32 cellular contexts compared by ENCODE assay signal in genomic region chr11:22567759-22568158, GRCh38.
"Had no signal": no experiment of that assay in that cellular context is flagged by ENCODE, and none has a peak within 500 bp of the region (broad histone marks: within the 10 kb centered on the region; RNA-seq: fewer than 3 reads in every experiment).

No MANE protein-coding gene starts in this region.

- DNase-seq: activated B cell treated with CpG ODN at 0.5 μM for 24 hours; activated CD4-positive, alpha-beta memory T cell treated with anti-CD3 and anti-CD28 coated beads for 36 hours; activated CD4-positive, alpha-beta T cell treated with anti-CD3 and anti-CD28 coated beads for 4 hours; activated CD4-positive, alpha-beta T cell treated with anti-CD3 and anti-CD28 coated beads, Interleukin-2, amount 50 U/mL, for 1 hour; activated CD4-positive, CD25-positive, alpha-beta regulatory T cell treated with anti-CD3 and anti-CD28 coated beads, Interleukin-2, amount 50 U/mL, for 72 hours; activated CD8-positive, alpha-beta memory T cell treated with anti-CD3 and anti-CD28 coated beads, Interleukin-2, amount 50 U/mL, for 4 hours; activated effector memory CD4-positive, alpha-beta T cell treated with Interleukin-2 at 50 U/mL for 16 hours; activated naive CD4-positive, alpha-beta T cell treated with anti-CD3 and anti-CD28 coated beads, Interleukin-2, amount 10 ng/mL, durations not matched to agents 7 days and 5 days; activated naive CD8-positive, alpha-beta T cell treated with anti-CD3 and anti-CD28 coated beads, Interleukin-2, amount 50 U/mL, for 24 hours; activated T-cell treated with anti-CD3 and anti-CD28 coated beads for 4 hours; activated T-cell treated with anti-CD3 and anti-CD28 coated beads, Interleukin-2, amount 50 U/mL, for 4 hours; anterior cingulate cortex; brain microvascular endothelial cell; Kasumi-1; KG1; MG63; MV-4-11; NCI-H1092; NCI-H1436 treated with DMSO at 0.1 percent for 48 hours; NCI-H1694 treated with DMSO at 0.1 percent for 48 hours; NCI-H2029; NCI-H524 treated with DMSO at 0.1 percent for 48 hours; PC-3; Peyer's patch; RPMI8226; SHP77 treated with DMSO at 0.1 percent for 48 hours; SK-N-SH had no signal

- H3K27me3 ChIP-seq: brain microvascular endothelial cell, MG63, Peyer's patch, SJSA1 had no signal

- H3K27ac Mint-ChIP-seq: activated B cell treated with CpG ODN at 0.5 μM for 24 hours; activated CD4-positive, alpha-beta memory T cell treated with anti-CD3 and anti-CD28 coated beads for 36 hours; activated naive CD4-positive, alpha-beta T cell treated with anti-CD3 and anti-CD28 coated beads, Interleukin-2, amount 10 ng/mL, durations not matched to agents 7 days and 5 days; activated naive CD8-positive, alpha-beta T cell; activated naive CD8-positive, alpha-beta T cell treated with anti-CD3 and anti-CD28 coated beads, Interleukin-2, amount 50 U/mL, for 24 hours; T-helper 1 cell treated with Interleukin-12 subunit alpha and Interleukin-12 subunit beta and Interleukin-4 antibody, amounts not matched to agents 30 μg/mL and 1 μg/mL, for 36 hours; T-helper 2 cell treated with Interferon-gamma antibody and Interleukin-4, amounts not matched to agents 5 μg/mL and 100 μg/mL, for 36 hours had no signal

- H3K4me3 ChIP-seq: MG63, Peyer's patch, SJSA1 had no signal

- H3K4me1 ChIP-seq: Peyer's patch, SJSA1 had no signal

- H3K9ac ChIP-seq: SK-N-SH had no signal

- ATAC-seq: activated naive CD8-positive, alpha-beta T cell treated with anti-CD3 and anti-CD28 coated beads, Interleukin-2, amount 50 U/mL, for 24 hours; activated T-cell treated with anti-CD3 and anti-CD28 coated beads, Interleukin-2, amount 50 U/mL, for 4 hours; PC-3 had no signal

- H3K9me3 Mint-ChIP-seq: activated CD4-positive, alpha-beta memory T cell treated with anti-CD3 and anti-CD28 coated beads for 36 hours; activated naive CD4-positive, alpha-beta T cell treated with anti-CD3 and anti-CD28 coated beads, Interleukin-2, amount 10 ng/mL, durations not matched to agents 7 days and 5 days; activated naive CD8-positive, alpha-beta T cell treated with anti-CD3 and anti-CD28 coated beads, Interleukin-2, amount 50 U/mL, for 24 hours; activated T-cell treated with anti-CD3 and anti-CD28 coated beads, Interleukin-2, amount 50 U/mL, for 4 hours; T-helper 1 cell treated with Interleukin-12 subunit alpha and Interleukin-12 subunit beta and Interleukin-4 antibody, amounts not matched to agents 30 μg/mL and 1 μg/mL, for 36 hours; T-helper 2 cell treated with Interferon-gamma antibody and Interleukin-4, amounts not matched to agents 5 μg/mL and 100 μg/mL, for 36 hours had no signal

- H3K9me3 ChIP-seq: MG63, Peyer's patch, SJSA1, SK-N-SH had no signal

- H3K36me3 Mint-ChIP-seq: activated CD4-positive, alpha-beta memory T cell treated with anti-CD3 and anti-CD28 coated beads for 36 hours; activated naive CD4-positive, alpha-beta T cell treated with anti-CD3 and anti-CD28 coated beads, Interleukin-2, amount 10 ng/mL, durations not matched to agents 7 days and 5 days; activated naive CD8-positive, alpha-beta T cell had no signal

- H3K36me3 ChIP-seq: brain microvascular endothelial cell, MG63, Peyer's patch, SJSA1 had no signal

- H3K4me1 Mint-ChIP-seq: activated B cell treated with CpG ODN at 0.5 μM for 24 hours; activated naive CD4-positive, alpha-beta T cell treated with anti-CD3 and anti-CD28 coated beads, Interleukin-2, amount 10 ng/mL, durations not matched to agents 7 days and 5 days; activated naive CD8-positive, alpha-beta T cell treated with anti-CD3 and anti-CD28 coated beads, Interleukin-2, amount 50 U/mL, for 24 hours had no signal

- H3K27ac ChIP-seq: brain microvascular endothelial cell, Peyer's patch, SJSA1, VCaP had no signal

- H3K4me3 Mint-ChIP-seq: activated B cell treated with CpG ODN at 0.5 μM for 24 hours; activated CD4-positive, alpha-beta memory T cell treated with anti-CD3 and anti-CD28 coated beads for 36 hours; activated naive CD4-positive, alpha-beta T cell treated with anti-CD3 and anti-CD28 coated beads, Interleukin-2, amount 10 ng/mL, durations not matched to agents 7 days and 5 days; activated naive CD8-positive, alpha-beta T cell; activated naive CD8-positive, alpha-beta T cell treated with anti-CD3 and anti-CD28 coated beads, Interleukin-2, amount 50 U/mL, for 24 hours; activated T-cell treated with anti-CD3 and anti-CD28 coated beads, Interleukin-2, amount 50 U/mL, for 4 hours; T-helper 1 cell treated with Interleukin-12 subunit alpha and Interleukin-12 subunit beta and Interleukin-4 antibody, amounts not matched to agents 30 μg/mL and 1 μg/mL, for 36 hours; T-helper 2 cell treated with Interferon-gamma antibody and Interleukin-4, amounts not matched to agents 5 μg/mL and 100 μg/mL, for 36 hours had no signal
